ENCODE assay signal across 9 cellular contexts in the genomic region with DNA sequence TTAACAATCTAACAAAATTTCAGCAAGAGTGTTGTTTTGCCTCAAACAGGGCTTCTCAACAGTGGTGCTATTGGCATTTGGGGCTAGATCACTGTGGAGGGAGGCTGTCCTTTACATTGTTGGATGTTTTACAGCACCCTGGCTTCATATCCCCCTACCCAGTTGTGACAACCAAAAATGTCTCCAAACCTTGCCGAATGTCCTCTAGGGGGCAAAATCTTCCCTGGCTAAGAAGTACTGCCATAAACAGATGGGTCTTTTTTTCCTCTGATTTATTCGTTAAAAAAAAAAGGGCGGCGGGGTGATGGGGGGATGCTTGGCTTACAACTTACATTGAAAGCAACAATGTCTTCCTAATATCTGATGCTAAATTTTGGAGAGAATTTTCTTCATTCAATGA.
DNase-seq lines count a peak whose midpoint lies in the region; ATAC-seq and TF ChIP-seq lines count a peak whose summit lies in the region.
"Had no signal": no experiment of that assay in that cellular context is flagged by ENCODE, and none has a peak within 500 bp of the region (broad histone marks: within the 10 kb centered on the region; RNA-seq: fewer than 3 reads in every experiment).

No MANE protein-coding gene starts in this region.

- no peaks in the 10 kb centered on the region for H3K9me3 ChIP-seq in HAP-1
- no peaks in the 10 kb centered on the region for H3K9me3 ChIP-seq in uterus

- TF ChIP-seq CTCF in uterus (IDR thresholded peaks at IDR 0.05), result no peak

- H3K27ac ChIP-seq in uterus, result no peak overlapping the region

- intact Hi-C loops in uterus (cut with DNase I; ENCODE audit: low total_unique reads), result no loop called here

- H3K27me3 ChIP-seq in HAP-1 (ENCODE audit: low read depth) (0 out of 2 replicates have a peak, but pooled peaks cover 4% of the 10 kb centered on the region), uterus (no peaks in the 10 kb centered on the region)

- no peaks in the 10 kb centered on the region for H3K36me3 ChIP-seq in HAP-1 (replicated peaks)
- H3K36me3 ChIP-seq in uterus, result no peaks in the 10 kb centered on the region

- H3K4me1 ChIP-seq in HAP-1 (no peaks in the 10 kb centered on the region), uterus (no peaks in the 10 kb centered on the region)

- no peak for TF ChIP-seq POLR2A in uterus (IDR thresholded peaks at IDR 0.05)

- H3K4me3 ChIP-seq in HAP-1 (no peak overlapping the region), uterus (no peak overlapping the region)

- peak; percentile 32 for DNase-seq in Ammon's horn (ENCODE audit: low spot score)
- DNase-seq in HAP-1 (ENCODE audit: low spot score in 2 of 2), result peak; percentile 15 to 33
- peak; percentile 35 for DNase-seq in SK-N-DZ (ENCODE audit: low spot score)
- peak; percentile 45 for DNase-seq in iPS DF 19.7 (ENCODE audit: low read depth, low spot score)
- no peak for DNase-seq in NCI-H774 (lab: John Stamatoyannopoulos, UW)
- no peak for DNase-seq in stimulated activated CD4-positive, alpha-beta T cell treated with anti-CD3 and anti-CD28 coated beads, Interleukin-2, amount 100 ng/mL, for 24 hours
- DNase-seq in uterus, result no peak
- DNase-seq: activated naive CD8-positive, alpha-beta T cell treated with anti-CD3 and anti-CD28 coated beads, Interleukin-2, amount 10 ng/mL, durations not matched to agents 7 days and 5 days had no signal

- in situ Hi-C loops in HAP-1 (cut with MboI; ENCODE audit: low sequenced_read_pairs), result no loop called here

- ATAC-seq in HG03097 (IDR thresholded peaks at IDR 0.05; ENCODE audit: low FRiP score, unreplicated experiment), result no peak

Comparison
In these comparisons a context has a peak if more than half of its experiments do, and no peak if none do; other contexts are left out.
1. DNase-seq: peak in Ammon's horn (single experiment), HAP-1 (2 of 2), SK-N-DZ (single experiment) and iPS DF 19.7 (single experiment); none in NCI-H774 (single experiment), stimulated activated CD4-positive, alpha-beta T cell treated with anti-CD3 and anti-CD28 coated beads, Interleukin-2, amount 100 ng/mL, for 24 hours (0 of 2) and uterus (0 of 2).